In the genomic region with DNA sequence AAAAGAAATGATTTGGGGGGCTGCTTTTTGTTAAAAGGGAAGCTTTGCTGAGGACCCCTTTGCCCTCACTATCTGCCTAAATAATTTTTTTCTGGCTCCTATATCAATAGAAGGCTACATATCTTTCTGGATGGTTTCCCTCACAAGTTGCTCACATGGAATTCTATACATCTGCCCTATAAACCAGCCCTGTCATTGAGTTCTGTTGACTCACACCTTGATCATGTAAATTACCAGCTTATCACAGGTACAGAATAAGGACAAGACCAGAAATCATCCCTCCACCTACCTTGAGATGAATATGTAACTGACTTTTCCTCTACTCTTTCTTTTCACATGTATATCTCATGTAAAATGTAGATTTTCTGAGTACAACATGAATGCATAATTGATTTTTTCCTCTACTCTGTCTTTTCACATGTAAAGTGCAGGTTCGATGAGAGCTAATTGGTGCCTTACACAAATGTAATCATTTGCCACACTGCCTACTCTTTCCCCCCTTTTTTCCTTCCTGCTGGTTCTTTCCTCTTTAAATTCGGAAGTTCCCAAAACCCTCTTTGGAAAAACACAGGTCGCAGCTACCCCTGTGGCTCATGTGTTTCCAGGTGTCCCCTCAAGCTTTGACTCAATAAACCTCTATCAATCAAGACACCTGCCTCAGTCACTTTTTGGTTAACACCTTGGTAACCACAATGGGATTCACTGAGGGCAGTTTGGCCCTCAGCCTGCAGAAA, we compare ENCODE assay signal across 27 cellular contexts. TPM values are rescaled to one million over a fixed set of nuclear protein-coding genes. Genes with fewer than 3 reads are reported as not detected.
DNase-seq lines count a peak whose midpoint lies in the region; ATAC-seq and TF ChIP-seq lines count a peak whose summit lies in the region.
"Had no signal": no experiment of that assay in that cellular context is flagged by ENCODE, and none has a peak within 500 bp of the region (broad histone marks: within the 10 kb centered on the region; RNA-seq: fewer than 3 reads in every experiment).

No MANE protein-coding gene starts in this region.

- peak overlapping the region; percentile 2 for H3K4me3 ChIP-seq in iPS-18a (ENCODE audit: low read length)
- H3K4me3 ChIP-seq: BLaER1 treated with 17β-estradiol and CSF1 and Interleukin-3, amounts not matched to agents 10 nM and 100 nM; coronary artery; pancreas; upper lobe of left lung had no signal

- no peak for TF ChIP-seq CTCF in WTC11 (IDR thresholded peaks at IDR 0.05)

- no peaks in the 10 kb centered on the region for H3K27me3 ChIP-seq in iPS-18a (ENCODE audit: control insufficient read depth, insufficient read depth, low read length)
- H3K27me3 ChIP-seq: BLaER1 treated with 17β-estradiol and CSF1 and Interleukin-3, amounts not matched to agents 10 nM and 100 nM; pancreas; upper lobe of left lung had no signal

- H3K27ac ChIP-seq in iPS-18a (ENCODE audit: low read length), result no peak overlapping the region
- H3K27ac ChIP-seq: BLaER1 treated with 17β-estradiol and CSF1 and Interleukin-3, amounts not matched to agents 10 nM and 100 nM; brain microvascular endothelial cell; coronary artery; pancreas; upper lobe of left lung; WERI-Rb-1 had no signal

- no peak overlapping the region for H3K9ac ChIP-seq in iPS-18a (ENCODE audit: low read length)
- H3K9ac ChIP-seq: BLaER1 treated with 17β-estradiol and CSF1 and Interleukin-3, amounts not matched to agents 10 nM and 100 nM had no signal

- peaks cover 30% of the 10 kb centered on the region for H3K4me1 Mint-ChIP-seq in stimulated activated naive CD8-positive, alpha-beta T cell treated with anti-CD3 and anti-CD28 coated beads, Interleukin-15, amount 100 ng/mL, for 72 hours
- peaks cover 75% of the 10 kb centered on the region for H3K4me1 Mint-ChIP-seq in WTC11

- peak overlapping the region in 1 of 2 donors; percentile 60 for H3K27ac Mint-ChIP-seq in stimulated activated naive CD8-positive, alpha-beta T cell treated with anti-CD3 and anti-CD28 coated beads, Interleukin-15, amount 100 ng/mL, for 72 hours
- H3K27ac Mint-ChIP-seq in WTC11, result peak overlapping the region; percentile 85
- H3K27ac Mint-ChIP-seq: nephron; T-helper 2 cell treated with Interferon-gamma antibody and Interleukin-4, amounts not matched to agents 5 μg/mL and 100 μg/mL, for 36 hours had no signal

- no peaks in the 10 kb centered on the region for H3K36me3 ChIP-seq in iPS-18a (ENCODE audit: control insufficient read depth, low read depth, low read length)
- H3K36me3 ChIP-seq: BLaER1 treated with 17β-estradiol and CSF1 and Interleukin-3, amounts not matched to agents 10 nM and 100 nM; brain microvascular endothelial cell; pancreas; upper lobe of left lung; WERI-Rb-1 had no signal

- peaks cover 41% of the 10 kb centered on the region for H3K4me1 ChIP-seq in iPS-18a (ENCODE audit: control insufficient read depth, low read depth, low read length)

- POLR2A ChIA-PET in WTC11 (lab: Charles Lee), result interaction anchor here (0.7 kb wide), 1 partner anchor 104 kb away, joined by 3 read pairs; no protein-coding TSS in a partner anchor

- no peak for DNase-seq in stimulated activated naive CD8-positive, alpha-beta T cell treated with anti-CD3 and anti-CD28 coated beads, Interleukin-15, amount 100 ng/mL, for 72 hours
- no peak for DNase-seq in stimulated activated naive CD8-positive, alpha-beta T cell treated with anti-CD3 and anti-CD28 coated beads, Interleukin-15, Interleukin-2, amounts not matched to agents 100 U/mL and 50 U/mL, for 24 hours
- DNase-seq in WTC11 (ENCODE audit: low spot score) (no peak), SIG-M5 treated with dmso at 0.1 percent for 504 hours (lab: John Stamatoyannopoulos, UW; ENCODE audit: unreplicated experiment) (no peak), COLO668 (lab: John Stamatoyannopoulos, UW; ENCODE audit: unreplicated experiment) (no peak), hepatic stellate cell (ENCODE audit: low spot score) (no peak)
- DNase-seq: activated CD4-positive, alpha-beta T cell treated with anti-CD3 and anti-CD28 coated beads, Interleukin-2, amount 50 U/mL, for 4 hours; activated effector memory CD4-positive, alpha-beta T cell treated with Interleukin-2 at 50 U/mL for 16 hours; brain microvascular endothelial cell; glutamatergic neuron; KBM-7; left ventricle myocardium superior; midbrain; MM.1S; right cardiac atrium; stimulated activated CD4-positive, alpha-beta T cell treated with anti-CD3 and anti-CD28 coated beads, Interleukin-12 subunit alpha, Interleukin-12 subunit beta, amount 100 ng/mL, for 4 hours; WERI-Rb-1 had no signal

- CTCF ChIA-PET in WTC11 (lab: Charles Lee), result interaction anchor here (0.5 to 1.6 kb wide), 6 partner anchors 74 to 315 kb away, joined by 3 to 4 read pairs (median 4); a partner anchor contains a TSS

- H3K27me3 Mint-ChIP-seq in stimulated activated naive CD8-positive, alpha-beta T cell treated with anti-CD3 and anti-CD28 coated beads, Interleukin-15, amount 100 ng/mL, for 72 hours, result no peaks in the 10 kb centered on the region
- H3K27me3 Mint-ChIP-seq in WTC11 (ENCODE audit: low read depth), result no peaks in the 10 kb centered on the region

- peak; percentile 44 for ATAC-seq in stimulated activated naive CD8-positive, alpha-beta T cell treated with anti-CD3 and anti-CD28 coated beads, Interleukin-15, amount 100 ng/mL, for 72 hours
- no peak for ATAC-seq in stimulated activated naive CD8-positive, alpha-beta T cell treated with anti-CD3 and anti-CD28 coated beads, Interleukin-15, Interleukin-2, amounts not matched to agents 100 U/mL and 50 U/mL, for 24 hours
- ATAC-seq in WTC11 (peak; percentile 38), HG03457 (IDR thresholded peaks at IDR 0.05; ENCODE audit: unreplicated experiment) (no peak)
- ATAC-seq: left ventricle myocardium superior, right cardiac atrium had no signal

- no peaks in the 10 kb centered on the region for H3K36me3 Mint-ChIP-seq in WTC11

- no peaks in the 10 kb centered on the region for H3K9me3 Mint-ChIP-seq in stimulated activated naive CD8-positive, alpha-beta T cell treated with anti-CD3 and anti-CD28 coated beads, Interleukin-15, amount 100 ng/mL, for 72 hours
- H3K9me3 Mint-ChIP-seq in WTC11, result no peaks in the 10 kb centered on the region
- H3K9me3 Mint-ChIP-seq: nephron; T-helper 2 cell treated with Interferon-gamma antibody and Interleukin-4, amounts not matched to agents 5 μg/mL and 100 μg/mL, for 36 hours had no signal

- no peak overlapping the region for H3K4me3 Mint-ChIP-seq in stimulated activated naive CD8-positive, alpha-beta T cell treated with anti-CD3 and anti-CD28 coated beads, Interleukin-15, amount 100 ng/mL, for 72 hours
- H3K4me3 Mint-ChIP-seq in WTC11, result peak overlapping the region; percentile 26; the same call in 1 of the 2 replicates
- H3K4me3 Mint-ChIP-seq: endodermal cell; nephron; T-helper 2 cell treated with Interferon-gamma antibody and Interleukin-4, amounts not matched to agents 5 μg/mL and 100 μg/mL, for 36 hours had no signal

- H3K9me3 ChIP-seq in iPS-18a (ENCODE audit: control insufficient read depth, low read depth, low read length), result no peaks in the 10 kb centered on the region
- H3K9me3 ChIP-seq: BLaER1 treated with 17β-estradiol and CSF1 and Interleukin-3, amounts not matched to agents 10 nM and 100 nM; pancreas; upper lobe of left lung had no signal

TF ChIP-seq in WTC11, 78 proteins besides CTCF, POLR2A, EP300 and RAD21:
- TF ChIP-seq ETV6 (CRISPR knock-in tag; IDR thresholded peaks at IDR 0.05), result peak; percentile 56; the same call in 1 of the 2 replicates
- no peak for TF ChIP-seq ZNF138 (CRISPR knock-in tag; conservative IDR thresholded peaks at IDR 0.05)
- no peak for TF ChIP-seq ZNF263 (CRISPR knock-in tag; IDR thresholded peaks at IDR 0.05; ENCODE audit: low read depth)
- no peak for TF ChIP-seq ZNF219 (CRISPR knock-in tag; IDR thresholded peaks at IDR 0.05; ENCODE audit: borderline replicate concordance)
- no peak for TF ChIP-seq JUN (CRISPR knock-in tag; IDR thresholded peaks at IDR 0.05)
- TF ChIP-seq GTF2I (CRISPR knock-in tag; conservative IDR thresholded peaks at IDR 0.05), result no peak
TF ChIP-seq in WTC11: peak in this region for 1.

RNA-seq across cellular contexts. Expression of a gene that starts 12.5 kb away (rescaled TPM):
- not detected in 3 replicates for total RNA-seq in WTC11 (2021)
- total RNA-seq: H7, left ventricle myocardium superior, right cardiac atrium, upper lobe of left lung had no signal

RNA-seq across cellular contexts. Expression of a gene that starts 36.5 kb away (rescaled TPM):
- 0.15 TPM in 1 of 3 replicates, not detected in the others for total RNA-seq in WTC11 (2021)
- total RNA-seq: endodermal cell, H7, left ventricle myocardium superior, pancreas had no signal

RNA-seq across cellular contexts. Expression of a gene that starts 56.3 kb away (rescaled TPM):
- 0.32 to 0.50 TPM (median 0.33 TPM) in 3 replicates for total RNA-seq in WTC11 (2021)
- total RNA-seq: H7, left ventricle myocardium superior, right cardiac atrium had no signal

Comparison
In these comparisons a context has a peak if more than half of its experiments do, and no peak if none do; other contexts are left out.
1. ATAC-seq: peak in stimulated activated naive CD8-positive, alpha-beta T cell treated with anti-CD3 and anti-CD28 coated beads, Interleukin-15, amount 100 ng/mL, for 72 hours (single experiment) and WTC11 (single experiment); none in stimulated activated naive CD8-positive, alpha-beta T cell treated with anti-CD3 and anti-CD28 coated beads, Interleukin-15, Interleukin-2, amounts not matched to agents 100 U/mL and 50 U/mL, for 24 hours (single experiment) and HG03457 (single experiment).